Comparison of ENCODE assay signal across 11 cellular contexts in genomic region chr14:34052658-34053014, GRCh38.
DNase-seq lines count a peak whose midpoint lies in the region; ATAC-seq and TF ChIP-seq lines count a peak whose summit lies in the region.
"Had no signal": no experiment of that assay in that cellular context is flagged by ENCODE, and none has a peak within 500 bp of the region (broad histone marks: within the 10 kb centered on the region; RNA-seq: fewer than 3 reads in every experiment).

No MANE protein-coding gene starts in this region.

- no peak for ATAC-seq in activated naive CD8-positive, alpha-beta T cell treated with anti-CD3 and anti-CD28 coated beads, Interleukin-2, amount 10 ng/mL, durations not matched to agents 7 days and 5 days (ENCODE audit: low read depth)
- ATAC-seq in gastrocnemius medialis, result no peak
- ATAC-seq in HG02970 (IDR thresholded peaks at IDR 0.05; ENCODE audit: low FRiP score, unreplicated experiment), result no peak

- peaks cover 56% of the 10 kb centered on the region for H3K4me1 Mint-ChIP-seq in activated naive CD8-positive, alpha-beta T cell treated with anti-CD3 and anti-CD28 coated beads, Interleukin-2, amount 10 ng/mL, durations not matched to agents 7 days and 5 days
- peaks cover 17% of the 10 kb centered on the region for H3K4me1 Mint-ChIP-seq in activated naive CD8-positive, alpha-beta T cell treated with anti-CD3 and anti-CD28 coated beads for 36 hours

- TF ChIP-seq EP300 in transverse colon (IDR thresholded peaks at IDR 0.05; ENCODE audit: low read depth), result no peak

- POLR2A ChIA-PET in activated naive CD8-positive, alpha-beta T cell treated with anti-CD3 and anti-CD28 coated beads, Interleukin-2, amount 10 ng/mL, durations not matched to agents 7 days and 5 days (lab: Charles Lee), result interaction anchor here (1.1 to 1.8 kb wide), 2 partner anchors 8 to 9 kb away, joined by 3 to 6 read pairs; no protein-coding TSS in a partner anchor

- peaks cover 19% of the 10 kb centered on the region for H3K36me3 Mint-ChIP-seq in activated naive CD8-positive, alpha-beta T cell treated with anti-CD3 and anti-CD28 coated beads, Interleukin-2, amount 10 ng/mL, durations not matched to agents 7 days and 5 days
- H3K36me3 Mint-ChIP-seq in activated naive CD8-positive, alpha-beta T cell treated with anti-CD3 and anti-CD28 coated beads for 36 hours, result no peaks in the 10 kb centered on the region

- peak overlapping the region; percentile 18 to 57 (median 50) for H3K27ac ChIP-seq in transverse colon
- no peak overlapping the region for H3K27ac ChIP-seq in gastrocnemius medialis

- no peak overlapping the region for H3K4me3 ChIP-seq in fibroblast of mammary gland (ENCODE audit: control insufficient read depth, low read depth, low read length)
- H3K4me3 ChIP-seq in transverse colon, result no peak overlapping the region
- no peak overlapping the region for H3K4me3 ChIP-seq in gastrocnemius medialis

- in situ Hi-C loops in transverse colon (cut with MboI; ENCODE audit: low pct_ligation_motif_present in 1 of 4, low pct_unique_long_range_greater_than_20kb in 1 of 4, low sequenced_read_pairs in 3 of 4), result no loop called here
- in situ Hi-C loops in gastrocnemius medialis (cut with MboI; ENCODE audit: low sequenced_read_pairs in 4 of 4), result no loop called here

- no peak for TF ChIP-seq CTCF in fibroblast of mammary gland (conservative IDR thresholded peaks at IDR 0.05; ENCODE audit: control insufficient read depth, insufficient read depth, low read depth, low read length)
- no peak for TF ChIP-seq CTCF in transverse colon (IDR thresholded peaks at IDR 0.05)
- no peak for TF ChIP-seq CTCF in gastrocnemius medialis (IDR thresholded peaks at IDR 0.05 in 4 of 5, conservative IDR thresholded peaks at IDR 0.05 in 1 of 5)

- H3K27me3 Mint-ChIP-seq in activated naive CD8-positive, alpha-beta T cell treated with anti-CD3 and anti-CD28 coated beads, Interleukin-2, amount 10 ng/mL, durations not matched to agents 7 days and 5 days, result peaks cover 14% of the 10 kb centered on the region
- peaks cover 21% of the 10 kb centered on the region for H3K27me3 Mint-ChIP-seq in activated naive CD8-positive, alpha-beta T cell treated with anti-CD3 and anti-CD28 coated beads for 36 hours

- no peak for DNase-seq in activated naive CD8-positive, alpha-beta T cell treated with anti-CD3 and anti-CD28 coated beads, Interleukin-2, amount 10 ng/mL, durations not matched to agents 7 days and 5 days
- DNase-seq in activated naive CD8-positive, alpha-beta T cell treated with anti-CD3 and anti-CD28 coated beads for 36 hours, result no peak
- DNase-seq in SW480 (ENCODE audit: low spot score), result peak; percentile 64
- DNase-seq in fibroblast of mammary gland (ENCODE audit: low read depth), result peak; percentile 83
- no peak for DNase-seq in transverse colon
- no peak for DNase-seq in gastrocnemius medialis
- no peak for DNase-seq in SK-N-DZ (ENCODE audit: low spot score)
- DNase-seq: BE2C, cerebellar nuclear complex, NCI-H1436 had no signal

- peaks cover 2% of the 10 kb centered on the region for H3K9me3 Mint-ChIP-seq in activated naive CD8-positive, alpha-beta T cell treated with anti-CD3 and anti-CD28 coated beads, Interleukin-2, amount 10 ng/mL, durations not matched to agents 7 days and 5 days
- no peaks in the 10 kb centered on the region for H3K9me3 Mint-ChIP-seq in activated naive CD8-positive, alpha-beta T cell treated with anti-CD3 and anti-CD28 coated beads for 36 hours

- peak overlapping the region; percentile 19 for H3K27ac Mint-ChIP-seq in activated naive CD8-positive, alpha-beta T cell treated with anti-CD3 and anti-CD28 coated beads, Interleukin-2, amount 10 ng/mL, durations not matched to agents 7 days and 5 days
- no peak overlapping the region for H3K27ac Mint-ChIP-seq in activated naive CD8-positive, alpha-beta T cell treated with anti-CD3 and anti-CD28 coated beads for 36 hours

- 85 to 88% methylated on average over 5 of the region's 5 CpGs for WGBS in transverse colon (ENCODE audit: low coverage in 1 of 2), 2 donors

- H3K4me1 ChIP-seq in transverse colon (peaks cover 0 to 16% (median 12%) of the 10 kb centered on the region in 4 donors), gastrocnemius medialis (no peaks in the 10 kb centered on the region)
- H3K4me1 ChIP-seq: BE2C had no signal

- H3K36me3 ChIP-seq in transverse colon (no peaks in the 10 kb centered on the region), gastrocnemius medialis (no peaks in the 10 kb centered on the region)
- H3K36me3 ChIP-seq: BE2C had no signal

- intact Hi-C loops in transverse colon (cut with DNase I; ENCODE audit: low total_unique reads), result no loop called here
- intact Hi-C loops in gastrocnemius medialis (cut with DNase I; ENCODE audit: low total_unique reads), result no loop called here

- TF ChIP-seq POLR2A in transverse colon (IDR thresholded peaks at IDR 0.05), result no peak
- TF ChIP-seq POLR2A in gastrocnemius medialis (IDR thresholded peaks at IDR 0.05), result no peak

- H3K4me3 Mint-ChIP-seq in activated naive CD8-positive, alpha-beta T cell treated with anti-CD3 and anti-CD28 coated beads, Interleukin-2, amount 10 ng/mL, durations not matched to agents 7 days and 5 days, result peak overlapping the region; percentile 64
- H3K4me3 Mint-ChIP-seq in activated naive CD8-positive, alpha-beta T cell treated with anti-CD3 and anti-CD28 coated beads for 36 hours, result no peak overlapping the region

- no peaks in the 10 kb centered on the region for H3K27me3 ChIP-seq in transverse colon
- H3K27me3 ChIP-seq in gastrocnemius medialis, result no peaks in the 10 kb centered on the region
- H3K27me3 ChIP-seq: BE2C had no signal

- H3K9me3 ChIP-seq in transverse colon (no peaks in the 10 kb centered on the region), gastrocnemius medialis (no peaks in the 10 kb centered on the region)
- H3K9me3 ChIP-seq: BE2C had no signal

Comparison
In these comparisons a context has a peak if more than half of its experiments do, and no peak if none do; other contexts are left out.
1. DNase-seq: peak in SW480 (single experiment) and fibroblast of mammary gland (single experiment); none in activated naive CD8-positive, alpha-beta T cell treated with anti-CD3 and anti-CD28 coated beads, Interleukin-2, amount 10 ng/mL, durations not matched to agents 7 days and 5 days (single experiment), activated naive CD8-positive, alpha-beta T cell treated with anti-CD3 and anti-CD28 coated beads for 36 hours (single experiment), transverse colon (single experiment), gastrocnemius medialis (0 of 2) and SK-N-DZ (single experiment).
2. H3K27ac ChIP-seq: peak in transverse colon (4 of 4); none in gastrocnemius medialis (0 of 4).